ENCODE assay signal across 1 cellular context in the genomic region with DNA sequence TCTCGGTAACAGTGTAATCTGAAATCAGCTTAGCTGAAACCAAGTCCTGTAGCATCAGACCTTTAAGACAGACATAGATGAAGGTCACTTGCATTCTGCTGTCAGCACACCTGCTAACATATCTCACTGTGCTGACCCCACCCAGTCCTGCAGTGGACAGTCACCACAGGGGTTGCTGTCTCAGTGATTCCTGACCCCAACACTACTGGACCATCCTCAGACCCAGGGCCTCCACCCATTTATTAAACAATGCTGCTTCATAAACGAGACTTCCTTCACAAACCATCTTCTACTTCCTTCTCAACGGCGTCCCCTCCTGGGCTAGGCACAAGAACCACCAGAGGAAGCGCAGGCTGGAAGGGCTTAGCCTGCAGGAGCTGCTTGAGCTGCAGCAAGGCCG.
TF ChIP-seq lines count a peak whose summit lies in the region.

No MANE protein-coding gene starts in this region.

TF ChIP-seq in IMR-90, 13 proteins besides CTCF, POLR2A, EP300 and RAD21:
- no peak for TF ChIP-seq BHLHE40 (IDR thresholded peaks at IDR 0.05; ENCODE audit: low read depth, low read length)
